Comparison of ENCODE assay signal across 8 cellular contexts in the genomic region with DNA sequence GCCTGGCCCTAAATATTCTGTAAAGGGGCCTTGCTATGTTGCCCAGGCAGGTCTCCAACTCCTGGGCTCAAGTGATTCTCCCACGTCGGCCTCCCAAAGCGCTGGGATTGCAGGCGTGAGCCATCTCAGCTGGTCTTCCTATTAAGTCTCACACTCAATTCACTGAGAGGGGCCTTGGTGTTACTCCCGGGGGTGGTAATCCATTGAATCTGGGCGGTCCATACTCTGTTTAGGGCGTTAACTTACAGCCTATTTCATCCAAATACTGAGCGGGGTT. TPM values are rescaled to one million over a fixed set of nuclear protein-coding genes. Genes with fewer than 3 reads are reported as not detected.
DNase-seq lines count a peak whose midpoint lies in the region.

No MANE protein-coding gene starts in this region.

- H3K9ac ChIP-seq in adipocyte (ENCODE audit: low read length), result peak overlapping the region; percentile 98

- peak overlapping the region; percentile 95 for H3K27ac ChIP-seq in substantia nigra (ENCODE audit: low read depth, low read length, poor library complexity, severe bottlenecking)

- H3K9me3 ChIP-seq in adipocyte (ENCODE audit: control insufficient read depth, low read length), result no peaks in the 10 kb centered on the region

- no peaks in the 10 kb centered on the region for H3K27me3 ChIP-seq in adipocyte (replicated peaks; ENCODE audit: control insufficient read depth, insufficient read depth, low read length)

- peak overlapping the region; percentile 98 for H3K4me3 ChIP-seq in adipocyte (ENCODE audit: low read length)

- peaks cover 26% of the 10 kb centered on the region for H3K4me1 ChIP-seq in adipocyte (ENCODE audit: control insufficient read depth, insufficient read depth, low read length)

- DNase-seq in NCI-H146 (lab: John Stamatoyannopoulos, UW), result peak; percentile 61
- DNase-seq in NCI-H146 treated with DMSO at 0.1 percent for 48 hours (lab: John Stamatoyannopoulos, UW; ENCODE audit: unreplicated experiment), result no peak
- no peak for DNase-seq in adipocyte (ENCODE audit: low read depth)
- peak; percentile 45 for DNase-seq in islet precursor cell
- DNase-seq in substantia nigra (lab: John Stamatoyannopoulos, UW), result peak in 2 of 49 donors; percentile 44 to 51
- DNase-seq in NCI-H446 treated with DMSO at 0.1 percent for 48 hours (lab: John Stamatoyannopoulos, UW), result no peak
- DNase-seq in H4 (ENCODE audit: low spot score), result no peak
- DNase-seq in occipital lobe (lab: John Stamatoyannopoulos, UW), result no peak

- peaks cover 52% of the 10 kb centered on the region for H3K36me3 ChIP-seq in adipocyte (ENCODE audit: control insufficient read depth, insufficient read depth, low read length, severe bottlenecking)

RNA-seq across cellular contexts. Expression of gene SRRT, which starts 0.7 kb away (rescaled TPM):
- 44.3 and 46.8 TPM in 2 replicates for total RNA-seq in H4 (2014; rRNA removed; shearing (Covaris generic))
- total RNA-seq in occipital lobe, result 29.5 TPM

RNA-seq across cellular contexts. Expression of gene TRIP6, which starts 7.1 kb away (rescaled TPM):
- 78.5 and 95.5 TPM in 2 replicates for total RNA-seq in H4 (2014; rRNA removed; shearing (Covaris generic))
- total RNA-seq in occipital lobe, result 5.8 TPM

RNA-seq across cellular contexts. Expression of gene UFSP1, which starts 15.3 kb away (rescaled TPM):
- 6.3 and 6.7 TPM in 2 replicates for total RNA-seq in H4 (2014; rRNA removed; shearing (Covaris generic))
- total RNA-seq in occipital lobe, result 2.5 TPM

RNA-seq across cellular contexts. Expression of gene ACHE, which starts 21.4 kb away (rescaled TPM):
- total RNA-seq in H4 (2014; rRNA removed; shearing (Covaris generic)), result 0.15 TPM in 1 of 2 replicates, not detected in the other
- 16.1 TPM for total RNA-seq in occipital lobe

RNA-seq across cellular contexts. Expression of gene SLC12A9, which starts 21.7 kb away (rescaled TPM):
- total RNA-seq in H4 (2014; rRNA removed; shearing (Covaris generic)), result 4.9 and 5.6 TPM in 2 replicates
- 30.1 TPM for total RNA-seq in occipital lobe

Comparison
In these comparisons a context has a peak if more than half of its experiments do, and no peak if none do; other contexts are left out.
1. DNase-seq: peak in NCI-H146 (single experiment) and islet precursor cell (single experiment); none in NCI-H146 treated with DMSO at 0.1 percent for 48 hours (single experiment), adipocyte (single experiment), NCI-H446 treated with DMSO at 0.1 percent for 48 hours (single experiment), H4 (single experiment) and occipital lobe (single experiment).
2. RNA of gene TRIP6, which starts 7.1 kb away (total RNA-seq): 78.5 to 95.5 TPM in H4; 5.8 TPM in occipital lobe (single experiment); every median in the first group is over 10 times any median in the second.